Comparison of ENCODE assay signal across 29 cellular contexts in the genomic region with DNA sequence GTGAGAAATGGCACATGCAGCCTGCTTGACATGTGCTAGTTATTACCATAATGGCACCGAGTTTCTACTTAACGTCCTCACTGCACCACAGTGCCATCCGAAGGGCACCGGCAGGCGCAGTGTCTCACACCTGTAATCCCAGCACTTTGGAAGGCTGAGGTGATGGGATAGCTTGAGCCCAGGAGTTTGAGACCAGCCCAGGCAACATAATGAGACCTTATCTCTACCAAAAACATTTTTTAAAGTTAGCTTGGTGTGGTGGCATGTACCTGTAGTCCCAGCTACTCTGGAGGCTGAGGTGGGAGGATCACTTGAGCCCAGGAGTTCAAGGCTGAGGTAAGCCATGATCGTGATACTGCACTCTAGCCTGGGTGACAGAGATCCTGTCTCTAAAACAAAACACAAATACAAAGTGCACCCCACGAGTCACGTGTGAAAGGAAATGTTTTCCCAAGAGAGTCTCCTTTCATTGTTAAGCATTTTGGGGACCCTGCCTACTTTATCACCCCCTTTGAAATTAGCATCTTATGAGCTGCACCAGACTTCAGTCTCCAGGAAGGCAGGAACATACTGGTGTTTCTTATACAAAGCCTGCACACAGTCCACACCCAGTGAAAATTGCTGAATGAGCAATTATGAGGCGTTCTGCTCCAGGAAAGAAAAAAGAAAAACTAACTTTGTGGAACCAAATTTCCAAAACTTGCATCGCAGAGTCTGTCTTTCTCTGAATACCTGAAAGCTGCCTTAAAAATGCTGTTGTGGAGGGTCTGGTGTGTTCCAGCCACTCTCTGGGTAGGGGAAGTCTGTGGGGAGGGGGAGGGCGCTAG. TPM values are rescaled to one million over a fixed set of nuclear protein-coding genes. Genes with fewer than 3 reads are reported as not detected.
"Had no signal": no experiment of that assay in that cellular context is flagged by ENCODE, and none has a peak within 500 bp of the region (broad histone marks: within the 10 kb centered on the region; RNA-seq: fewer than 3 reads in every experiment).

No MANE protein-coding gene starts in this region.

- DNase-seq: dorsolateral prefrontal cortex; effector CD4-positive, alpha-beta T cell; foreskin keratinocyte; glutamatergic neuron; heart right ventricle; hypothalamus; immature natural killer cell; islet precursor cell; kidney glomerular epithelial cell; left colon; left ventricle myocardium superior; lower lobe of right lung; naive thymus-derived CD8-positive, alpha-beta T cell; nephron progenitor cell; nucleus accumbens; right cardiac atrium; spleen; stimulated activated naive B cell treated with anti-CD40 and anti-IgM and Interleukin-4, amounts not matched to agents 10 μg/mL and 1 μg/mL and 100 μg/mL, for 72 hours; upper lobe of left lung; uterus had no signal

- H3K9me3 Mint-ChIP-seq: naive thymus-derived CD8-positive, alpha-beta T cell; nephron progenitor cell; stimulated activated naive B cell treated with anti-CD40 and anti-IgM and Interleukin-4, amounts not matched to agents 10 μg/mL and 1 μg/mL and 100 μg/mL, for 72 hours; stimulated activated naive CD8-positive, alpha-beta T cell treated with anti-CD3 and anti-CD28 coated beads, Interleukin-15, Interleukin-2, amounts not matched to agents 100 ng/mL and 50 ng/mL, for 24 hours had no signal

- H3K4me1 Mint-ChIP-seq: immature natural killer cell; naive thymus-derived CD8-positive, alpha-beta T cell; nephron progenitor cell; stimulated activated naive B cell treated with anti-CD40 and anti-IgM and Interleukin-4, amounts not matched to agents 10 μg/mL and 1 μg/mL and 100 μg/mL, for 72 hours had no signal

- ATAC-seq: esophagus mucosa; foreskin keratinocyte; heart right ventricle; left colon; left ventricle myocardium superior; lower lobe of right lung; naive thymus-derived CD8-positive, alpha-beta T cell; right cardiac atrium; stimulated activated naive B cell treated with anti-CD40 and anti-IgM and Interleukin-4, amounts not matched to agents 10 μg/mL and 1 μg/mL and 100 μg/mL, for 72 hours had no signal

- H3K4me3 Mint-ChIP-seq: immature natural killer cell; naive thymus-derived CD8-positive, alpha-beta T cell; nephron progenitor cell; stimulated activated naive B cell treated with anti-CD40 and anti-IgM and Interleukin-4, amounts not matched to agents 10 μg/mL and 1 μg/mL and 100 μg/mL, for 72 hours; stimulated activated naive CD8-positive, alpha-beta T cell treated with anti-CD3 and anti-CD28 coated beads, Interleukin-15, Interleukin-2, amounts not matched to agents 100 ng/mL and 50 ng/mL, for 24 hours had no signal

- H3K27me3 ChIP-seq: foreskin keratinocyte, tibial nerve, upper lobe of left lung, uterus had no signal

- H3K4me3 ChIP-seq: dorsolateral prefrontal cortex, heart right ventricle, lower lobe of right lung, prostate gland, skin epidermis, spleen, thoracic aorta, tibial nerve, upper lobe of left lung, uterus had no signal

- H3K36me3 Mint-ChIP-seq: immature natural killer cell; naive thymus-derived CD8-positive, alpha-beta T cell; stimulated activated naive B cell treated with anti-CD40 and anti-IgM and Interleukin-4, amounts not matched to agents 10 μg/mL and 1 μg/mL and 100 μg/mL, for 72 hours had no signal

- H3K9me3 ChIP-seq: heart right ventricle, lower lobe of right lung, prostate gland, spleen, thoracic aorta, tibial nerve, upper lobe of left lung, uterus had no signal

- H3K4me1 ChIP-seq: foreskin keratinocyte, heart right ventricle, lower lobe of right lung, prostate gland, spleen, tibial nerve, upper lobe of left lung, uterus had no signal

- H3K36me3 ChIP-seq: heart right ventricle, lower lobe of right lung, prostate gland, spleen, thoracic aorta, tibial nerve, upper lobe of left lung, uterus had no signal

- H3K27ac Mint-ChIP-seq: immature natural killer cell; naive thymus-derived CD8-positive, alpha-beta T cell; nephron progenitor cell; stimulated activated naive B cell treated with anti-CD40 and anti-IgM and Interleukin-4, amounts not matched to agents 10 μg/mL and 1 μg/mL and 100 μg/mL, for 72 hours; stimulated activated naive CD8-positive, alpha-beta T cell treated with anti-CD3 and anti-CD28 coated beads, Interleukin-15, Interleukin-2, amounts not matched to agents 100 ng/mL and 50 ng/mL, for 24 hours had no signal

- H3K27ac ChIP-seq: dorsolateral prefrontal cortex, foreskin keratinocyte, heart right ventricle, lower lobe of right lung, prostate gland, skin epidermis, spleen, thoracic aorta, tibial nerve, upper lobe of left lung, uterus had no signal

RNA-seq across cellular contexts. Expression of a gene that starts 47.1 kb away (rescaled TPM):
- total RNA-seq: heart right ventricle; left ventricle myocardium superior; mesenteric fat pad; myocyte; naive thymus-derived CD8-positive, alpha-beta T cell; osteocyte; right cardiac atrium had no signal
